9 cellular contexts compared by ENCODE assay signal in genomic region chr4:174119818-174120217, GRCh38.
DNase-seq lines count a peak whose midpoint lies in the region; ATAC-seq, FAIRE-seq and TF ChIP-seq lines count a peak whose summit lies in the region.
"Had no signal": no experiment of that assay in that cellular context is flagged by ENCODE, and none has a peak within 500 bp of the region (broad histone marks: within the 10 kb centered on the region; RNA-seq: fewer than 3 reads in every experiment).

No MANE protein-coding gene starts in this region.

- H3K9ac ChIP-seq in HUES6 (ENCODE audit: low read length): no peak overlapping the region
- no peak overlapping the region for H3K9ac ChIP-seq in astrocyte (ENCODE audit: low read length)
- peak overlapping the region in 1 of 5 donors; percentile 38 for H3K9ac ChIP-seq in subcutaneous abdominal adipose tissue (ENCODE audit: low read length in 5 of 5)

- peak overlapping the region; percentile 90 for H3K4me2 ChIP-seq in astrocyte (ENCODE audit: low read length)

- peak overlapping the region; percentile 82 for H2AFZ ChIP-seq in astrocyte (ENCODE audit: low read depth, low read length)

- H3K9me3 ChIP-seq in HUES6 (ENCODE audit: control insufficient read depth, insufficient read depth, low read depth, low read length) (no peaks in the 10 kb centered on the region), astrocyte (ENCODE audit: insufficient read depth, low read depth, low read length) (no peaks in the 10 kb centered on the region), subcutaneous abdominal adipose tissue (ENCODE audit: control insufficient read depth in 5 of 5, low read length in 5 of 5) (no peaks in the 10 kb centered on the region)

- H4K20me1 ChIP-seq in astrocyte (ENCODE audit: insufficient read depth, low read length): no peaks in the 10 kb centered on the region

- H3K27ac ChIP-seq in HUES6 (ENCODE audit: low read depth, low read length) (no peak overlapping the region), astrocyte (ENCODE audit: low read depth, low read length) (no peak overlapping the region), subcutaneous abdominal adipose tissue (ENCODE audit: low read depth, low read length) (no peak overlapping the region)

- in situ Hi-C loops in GM13977 (cut with MboI; ENCODE audit: low pct_unique_long_range_greater_than_20kb, low sequenced_read_pairs, unreplicated experiment): no loop called here

- no peaks in the 10 kb centered on the region for H3K9me3 Mint-ChIP-seq in astrocyte (ENCODE audit: unreplicated experiment)
- H3K9me3 Mint-ChIP-seq in activated naive CD8-positive, alpha-beta T cell treated with anti-CD3 and anti-CD28 coated beads for 36 hours: no peaks in the 10 kb centered on the region

- DNase-seq in astrocyte (ENCODE audit: low read depth) (peak; percentile 0), inferior parietal cortex (ENCODE audit: extremely low spot score) (peak; percentile 13), GM13977 (ENCODE audit: low spot score) (no peak), hippocampal formation (lab: John Stamatoyannopoulos, UW) (no peak)
- DNase-seq in activated naive CD8-positive, alpha-beta T cell treated with anti-CD3 and anti-CD28 coated beads for 36 hours: no peak
- DNase-seq: DMS79 treated with DMSO at 0.1 percent for 48 hours had no signal

- H3K27me3 Mint-ChIP-seq in astrocyte (ENCODE audit: low read depth, unreplicated experiment): peaks cover 1% of the 10 kb centered on the region
- peaks cover 39% of the 10 kb centered on the region for H3K27me3 Mint-ChIP-seq in activated naive CD8-positive, alpha-beta T cell treated with anti-CD3 and anti-CD28 coated beads for 36 hours

- TF ChIP-seq CTCF in astrocyte (IDR thresholded peaks at IDR 0.05; ENCODE audit: insufficient read depth, low read depth, low read length) (no peak), GM13977 (IDR thresholded peaks at IDR 0.05; ENCODE audit: extremely low read depth, insufficient read depth, missing control alignments) (no peak)

- H3K4me1 ChIP-seq in HUES6 (ENCODE audit: control insufficient read depth, insufficient read depth, low read length): no peaks in the 10 kb centered on the region
- no peaks in the 10 kb centered on the region for H3K4me1 ChIP-seq in astrocyte (ENCODE audit: insufficient read depth, low read length)
- H3K4me1 ChIP-seq in subcutaneous abdominal adipose tissue (ENCODE audit: control insufficient read depth in 5 of 5, insufficient read depth in 5 of 5, low read length in 5 of 5): peaks cover 0 to 17% (median 4%) of the 10 kb centered on the region in 5 donors

- 0 out of 2 replicates have a peak, but pooled peaks cover 3% of the 10 kb centered on the region for H3K27me3 ChIP-seq in HUES6 (ENCODE audit: control insufficient read depth, insufficient read depth, low read length)
- H3K27me3 ChIP-seq in astrocyte (ENCODE audit: insufficient read depth, low read length): peaks cover 3% of the 10 kb centered on the region
- H3K27me3 ChIP-seq in subcutaneous abdominal adipose tissue (ENCODE audit: control insufficient read depth in 5 of 5, insufficient read depth in 4 of 5, low read length in 5 of 5): no peaks in the 10 kb centered on the region

- H3K36me3 ChIP-seq in HUES6 (ENCODE audit: control insufficient read depth, insufficient read depth, low read length) (no peaks in the 10 kb centered on the region), astrocyte (ENCODE audit: insufficient read depth, low read length) (no peaks in the 10 kb centered on the region), subcutaneous abdominal adipose tissue (ENCODE audit: control insufficient read depth in 5 of 5, insufficient read depth in 5 of 5, low read length in 5 of 5) (no peaks in the 10 kb centered on the region)

- no peak overlapping the region for H3K27ac Mint-ChIP-seq in astrocyte (ENCODE audit: unreplicated experiment)
- no peak overlapping the region for H3K27ac Mint-ChIP-seq in activated naive CD8-positive, alpha-beta T cell treated with anti-CD3 and anti-CD28 coated beads for 36 hours

- H3K4me1 Mint-ChIP-seq in astrocyte (ENCODE audit: low read depth, unreplicated experiment): peaks cover 4% of the 10 kb centered on the region
- no peaks in the 10 kb centered on the region for H3K4me1 Mint-ChIP-seq in activated naive CD8-positive, alpha-beta T cell treated with anti-CD3 and anti-CD28 coated beads for 36 hours

- no peaks in the 10 kb centered on the region for H3K79me2 ChIP-seq in astrocyte (ENCODE audit: insufficient read depth, low read length)

- H3K36me3 Mint-ChIP-seq in astrocyte (ENCODE audit: low read depth, unreplicated experiment): no peaks in the 10 kb centered on the region
- H3K36me3 Mint-ChIP-seq in activated naive CD8-positive, alpha-beta T cell treated with anti-CD3 and anti-CD28 coated beads for 36 hours: no peaks in the 10 kb centered on the region

- H3K4me3 ChIP-seq in HUES6 (ENCODE audit: low read depth, low read length): peak overlapping the region; percentile 48; the same call in 1 of the 2 replicates
- peak overlapping the region; percentile 65 for H3K4me3 ChIP-seq in astrocyte (ENCODE audit: insufficient read depth, low read depth, low read length)
- peak overlapping the region in 3 of 5 donors; percentile 34 to 53 (median 51) for H3K4me3 ChIP-seq in subcutaneous abdominal adipose tissue (ENCODE audit: low read depth in 1 of 5, low read length in 5 of 5)

- no peak for FAIRE-seq in astrocyte (lab: Jason Lieb, UNC)

- no peak for ATAC-seq in GM21360 (IDR thresholded peaks at IDR 0.05; ENCODE audit: unreplicated experiment)

- peak overlapping the region; percentile 77 for H3K4me3 Mint-ChIP-seq in astrocyte (ENCODE audit: unreplicated experiment)
- H3K4me3 Mint-ChIP-seq in activated naive CD8-positive, alpha-beta T cell treated with anti-CD3 and anti-CD28 coated beads for 36 hours: no peak overlapping the region

Comparison
In these comparisons a context has a peak if more than half of its experiments do, and no peak if none do; other contexts are left out.
1. DNase-seq: peak in astrocyte (single experiment) and inferior parietal cortex (single experiment); none in activated naive CD8-positive, alpha-beta T cell treated with anti-CD3 and anti-CD28 coated beads for 36 hours (single experiment), GM13977 (single experiment) and hippocampal formation (0 of 2).
2. Peak in every context shown above with its lines, with median percentiles within 50 percentile points of each other: H3K4me3 ChIP-seq.